ENCODE assay signal across 8 cellular contexts in genomic region chr4:153205028-153205648, GRCh38. TPM values are rescaled to one million over a fixed set of nuclear protein-coding genes. Genes with fewer than 3 reads are reported as not detected.
DNase-seq lines count a peak whose midpoint lies in the region; ATAC-seq and TF ChIP-seq lines count a peak whose summit lies in the region.

No MANE protein-coding gene starts in this region.

- H3K27me3 Mint-ChIP-seq in brain (peaks cover 5% of the 10 kb centered on the region), nephron progenitor cell (ENCODE audit: low read depth, poor library complexity) (peaks cover 9% of the 10 kb centered on the region)

- peaks cover 0 to 6% (median 0%) of the 10 kb centered on the region in 5 experiments for H3K9me3 Mint-ChIP-seq in brain
- H3K9me3 Mint-ChIP-seq in nephron progenitor cell, result no peaks in the 10 kb centered on the region

- H3K4me1 Mint-ChIP-seq in brain (peaks cover 76% of the 10 kb centered on the region), nephron progenitor cell (peaks cover 72% of the 10 kb centered on the region)

- H3K4me3 ChIP-seq in Panc1 (ENCODE audit: low read depth in 2 of 2, low read length in 2 of 2), result peak overlapping the region; percentile 25 to 40

- POLR2A ChIA-PET in Panc1 (lab: Charles Lee), result interaction anchor here (0.6 kb wide), 1 partner anchor 53 kb away, joined by 5 read pairs; no protein-coding TSS in a partner anchor

- no peaks in the 10 kb centered on the region for H3K36me3 ChIP-seq in Panc1 (ENCODE audit: control insufficient read depth, insufficient read depth, low read length)

- no peaks in the 10 kb centered on the region for H3K27me3 ChIP-seq in Panc1 (ENCODE audit: control insufficient read depth, insufficient read depth, low read length)

- BruUV-seq in Panc1 (replicated peaks; lab: Mats Ljungman, UMichigan), result no TSS peak

- H3K27ac ChIP-seq in Panc1 (ENCODE audit: low read length), result peak overlapping the region; percentile 68

- TF ChIP-seq CTCF in Panc1 (IDR thresholded peaks at IDR 0.05), result no peak
- no peak for TF ChIP-seq CTCF in brain (conservative IDR thresholded peaks at IDR 0.05)
- TF ChIP-seq CTCF in nephron progenitor cell (IDR thresholded peaks at IDR 0.05), result no peak

- no peak for DNase-seq in Panc1 (ENCODE audit: low read depth, low spot score)
- peak; percentile 40 for DNase-seq in nephron progenitor cell
- DNase-seq in RPMI8226, result no peak
- no peak for DNase-seq in NCI-H1417 (lab: John Stamatoyannopoulos, UW)
- DNase-seq in AG20443 (ENCODE audit: low spot score), result no peak

- in situ Hi-C loops in Panc1 (cut with HindIII; ENCODE audit: low pct_unique_long_range_greater_than_20kb, low sequenced_read_pairs), result no loop called here

- H3K36me3 Mint-ChIP-seq in brain, result peaks cover 6% of the 10 kb centered on the region
- peaks cover 13% of the 10 kb centered on the region for H3K36me3 Mint-ChIP-seq in nephron progenitor cell (ENCODE audit: low read depth)

- no peaks in the 10 kb centered on the region for H3K9me3 ChIP-seq in Panc1 (ENCODE audit: control insufficient read depth, insufficient read depth, low read depth, low read length)

- ATAC-seq in GM19324 (IDR thresholded peaks at IDR 0.05; ENCODE audit: low FRiP score, unreplicated experiment) (peak; percentile 44), Panc1 (peak; percentile 82), HG02938 (IDR thresholded peaks at IDR 0.05; ENCODE audit: unreplicated experiment) (no peak)

- peak overlapping the region; percentile 85 to 88 (median 87) for H3K4me3 Mint-ChIP-seq in brain
- H3K4me3 Mint-ChIP-seq in nephron progenitor cell, result peak overlapping the region; percentile 90

- intact Hi-C loops in Panc1 (cut with micrococcal nuclease; ENCODE audit: unreplicated experiment), result loop anchor here (5.0 kb wide), 1 partner anchor 53 kb away; no protein-coding TSS in a partner anchor

- H3K4me1 ChIP-seq in Panc1 (ENCODE audit: control insufficient read depth, insufficient read depth, low read length), result peaks cover 29% of the 10 kb centered on the region

- peak overlapping the region; percentile 78 to 94 (median 90) for H3K27ac Mint-ChIP-seq in brain
- H3K27ac Mint-ChIP-seq in nephron progenitor cell, result peak overlapping the region; percentile 95

- CTCF ChIA-PET in Panc1 (lab: Charles Lee), result no interaction called here

RNA-seq across cellular contexts. Expression of gene TRIM2, which starts 0.9 kb away (rescaled TPM):
- 18.9 TPM for total RNA-seq in Panc1 (2021; ENCODE audit: unreplicated experiment)
- 16.9 TPM for polyA plus RNA-seq in Panc1 (2012; ENCODE audit: insufficient read length)
- 17.8 TPM for polyA plus RNA-seq in brain (ENCODE audit: insufficient read depth, low read depth, low replicate concordance)
